In genomic region chr2:128090575-128090908, GRCh38 we compare ENCODE assay signal across 8 cellular contexts. TPM values are rescaled to one million over a fixed set of nuclear protein-coding genes. Genes with fewer than 3 reads are reported as not detected.
DNase-seq lines count a peak whose midpoint lies in the region; ATAC-seq and TF ChIP-seq lines count a peak whose summit lies in the region.

No MANE protein-coding gene starts in this region.

- H3K4me3 ChIP-seq in Caco-2 (ENCODE audit: low read depth, low read length) (peak overlapping the region; percentile 64), LNCaP clone FGC (ENCODE audit: low read depth, low read length) (peak overlapping the region; percentile 97), neutrophil (ENCODE audit: low read depth in 1 of 2, low read length in 1 of 2) (peak overlapping the region; percentile 86 to 100)

- no peaks in the 10 kb centered on the region for H3K27me3 ChIP-seq in Caco-2 (replicated peaks; ENCODE audit: control insufficient read depth, insufficient read depth, low read length)
- H3K27me3 ChIP-seq in neutrophil, result no peaks in the 10 kb centered on the region

- peak; percentile 10 for ATAC-seq in effector memory CD8-positive, alpha-beta T cell (replicated peaks)
- no peak for ATAC-seq in HG03442 (IDR thresholded peaks at IDR 0.05; ENCODE audit: unreplicated experiment)

- DNase-seq in Caco-2 (no peak), LNCaP clone FGC (ENCODE audit: low read depth) (no peak), Kasumi-1 (lab: John Stamatoyannopoulos, UW) (no peak), AG08396 (ENCODE audit: low spot score) (no peak)
- DNase-seq in effector memory CD8-positive, alpha-beta T cell, result no peak
- no peak for DNase-seq in stimulated activated CD4-positive, alpha-beta T cell treated with anti-CD3 and anti-CD28 coated beads, Interleukin-4, amount 100 ng/mL, for 4 hours

- POLR2A ChIA-PET in Caco-2 (lab: Charles Lee), result interaction anchor here (0.6 to 1.1 kb wide), 5 partner anchors 10 to 229 kb away, joined by 3 read pairs; no protein-coding TSS in a partner anchor

- H3K36me3 Mint-ChIP-seq in Caco-2 (ENCODE audit: insufficient read depth, unreplicated experiment), result peaks cover 11% of the 10 kb centered on the region
- peaks cover 14% of the 10 kb centered on the region for H3K36me3 Mint-ChIP-seq in effector memory CD8-positive, alpha-beta T cell (ENCODE audit: insufficient read depth)

- BruUV-seq in Caco-2 (replicated peaks; lab: Mats Ljungman, UMichigan), result TSS peak; percentile 97

- peak overlapping the region; percentile 90 for H3K27ac ChIP-seq in neutrophil

- H3K27ac Mint-ChIP-seq in Caco-2 (ENCODE audit: unreplicated experiment), result peak overlapping the region; percentile 91
- H3K27ac Mint-ChIP-seq in effector memory CD8-positive, alpha-beta T cell, result peak overlapping the region; percentile 97

- H3K4me1 Mint-ChIP-seq in Caco-2 (ENCODE audit: low read depth, unreplicated experiment), result no peaks in the 10 kb centered on the region
- peaks cover 20 to 33% of the 10 kb centered on the region in 2 donors for H3K4me1 Mint-ChIP-seq in effector memory CD8-positive, alpha-beta T cell (ENCODE audit: low read depth in 2 of 2)

- H3K36me3 ChIP-seq in Caco-2 (ENCODE audit: control insufficient read depth, insufficient read depth, low read length), result no peaks in the 10 kb centered on the region
- peaks cover 4% of the 10 kb centered on the region for H3K36me3 ChIP-seq in neutrophil

- no peaks in the 10 kb centered on the region for H3K27me3 Mint-ChIP-seq in Caco-2 (ENCODE audit: insufficient read depth, unreplicated experiment)
- H3K27me3 Mint-ChIP-seq in effector memory CD8-positive, alpha-beta T cell, result no peaks in the 10 kb centered on the region

- H3K4me1 ChIP-seq in Caco-2 (no peaks in the 10 kb centered on the region), neutrophil (ENCODE audit: control insufficient read depth in 1 of 2, insufficient read depth in 1 of 2, low read depth in 1 of 2, low read length in 1 of 2) (peaks cover 26 to 28% of the 10 kb centered on the region in 2 experiments)

- H3K4me3 Mint-ChIP-seq in Caco-2 (ENCODE audit: unreplicated experiment), result peak overlapping the region; percentile 84
- H3K4me3 Mint-ChIP-seq in effector memory CD8-positive, alpha-beta T cell, result peak overlapping the region; percentile 95

- CTCF ChIA-PET in Caco-2 (lab: Charles Lee), result interaction anchor here (0.7 to 1.5 kb wide), 3 partner anchors 27 to 790 kb away, joined by 3 to 10 read pairs (median 4); no protein-coding TSS in a partner anchor

- H3K9me3 ChIP-seq in Caco-2, result no peaks in the 10 kb centered on the region
- H3K9me3 ChIP-seq in neutrophil, result no peaks in the 10 kb centered on the region

- intact Hi-C loops in Caco-2 (cut with micrococcal nuclease; ENCODE audit: unreplicated experiment), result loop anchor here (2.0 to 10.0 kb wide), 3 partner anchors 28 to 232 kb away; partner anchors contain the start of gene POLR2D

- TF ChIP-seq CTCF in Caco-2 (IDR thresholded peaks at IDR 0.05; ENCODE audit: insufficient read depth in 1 of 2, low read depth in 1 of 2, low read length in 1 of 2, severe bottlenecking in 1 of 2, unreplicated experiment in 1 of 2) (no peak), LNCaP clone FGC (IDR thresholded peaks at IDR 0.05; ENCODE audit: control insufficient read depth, extremely low read depth, insufficient read depth) (no peak), neutrophil (IDR thresholded peaks at IDR 0.05) (no peak)

- H3K9me3 Mint-ChIP-seq in Caco-2 (ENCODE audit: unreplicated experiment), result no peaks in the 10 kb centered on the region
- H3K9me3 Mint-ChIP-seq in effector memory CD8-positive, alpha-beta T cell, result no peaks in the 10 kb centered on the region

RNA-seq across cellular contexts. Expression of gene UGGT1, which starts 0.5 kb away (rescaled TPM):
- 77.5 and 80.0 TPM in 2 replicates for total RNA-seq in Caco-2 (2022)
